ENCODE assay signal across 8 cellular contexts in genomic region chr3:123586131-123586530, GRCh38.
DNase-seq lines count a peak whose midpoint lies in the region; ATAC-seq and TF ChIP-seq lines count a peak whose summit lies in the region.

No MANE protein-coding gene starts in this region.

- H3K9me3 ChIP-seq in parathyroid adenoma (ENCODE audit: control insufficient read depth, low read length): no peaks in the 10 kb centered on the region

- ATAC-seq in GM19023 (IDR thresholded peaks at IDR 0.05; ENCODE audit: unreplicated experiment) (no peak), HG02973 (IDR thresholded peaks at IDR 0.05; ENCODE audit: unreplicated experiment) (no peak)

- DNase-seq in ACHN (peak; percentile 70), HFF-Myc (ENCODE audit: extremely low read depth, low read depth) (peak; percentile 27), NCI-H524 treated with DMSO at 0.1 percent for 48 hours (lab: John Stamatoyannopoulos, UW) (peak; percentile 85), fibroblast of pulmonary artery (ENCODE audit: low read depth) (peak; percentile 53)
- DNase-seq in activated CD8-positive, alpha-beta memory T cell treated with anti-CD3 and anti-CD28 coated beads for 48 hours (ENCODE audit: low read depth in 2 of 3, low spot score in 2 of 3): peak; percentile 11 to 17 (median 16)

- in situ Hi-C loops in ACHN (cut with HindIII; ENCODE audit: low pct_ligation_motif_present, low pct_unique_long_range_greater_than_20kb, low sequenced_read_pairs): no loop called here

- H3K4me3 ChIP-seq in HFF-Myc (replicated peaks; ENCODE audit: low read depth, low read length) (peak overlapping the region; percentile 63), fibroblast of pulmonary artery (replicated peaks; ENCODE audit: low read depth, low read length) (peak overlapping the region; percentile 96), parathyroid adenoma (ENCODE audit: low read depth, low read length) (peak overlapping the region; percentile 63)

- no peak for TF ChIP-seq CTCF in HFF-Myc (IDR thresholded peaks at IDR 0.05; ENCODE audit: low read depth, low read length, missing control alignments)
- TF ChIP-seq CTCF in fibroblast of pulmonary artery (IDR thresholded peaks at IDR 0.05; ENCODE audit: low read length, missing control alignments): no peak
- TF ChIP-seq CTCF in parathyroid adenoma (IDR thresholded peaks at IDR 0.05): no peak

- peak overlapping the region; percentile 99 for H3K27ac ChIP-seq in parathyroid adenoma

- H3K9ac ChIP-seq in parathyroid adenoma: no peak overlapping the region

- H3K36me3 ChIP-seq in parathyroid adenoma (ENCODE audit: control insufficient read depth, insufficient read depth, low read length): no peaks in the 10 kb centered on the region

- no peaks in the 10 kb centered on the region for H3K27me3 ChIP-seq in parathyroid adenoma (ENCODE audit: control insufficient read depth, insufficient read depth, low read length)

- peak overlapping the region; percentile 59 for H3K4me2 ChIP-seq in parathyroid adenoma (ENCODE audit: low read length)

- H3K4me1 ChIP-seq in parathyroid adenoma: no peaks in the 10 kb centered on the region

- H2AFZ ChIP-seq in parathyroid adenoma: peak overlapping the region; percentile 97

- peaks cover 11% of the 10 kb centered on the region for H3K79me2 ChIP-seq in parathyroid adenoma

Comparison
In these comparisons a context has a peak if more than half of its experiments do, and no peak if none do; other contexts are left out.
1. DNase-seq: peak in every context shown above with its lines; median percentile 85 in NCI-H524 treated with DMSO at 0.1 percent for 48 hours; 70 in ACHN; 53 in fibroblast of pulmonary artery; 27 in HFF-Myc; 16 in activated CD8-positive, alpha-beta memory T cell treated with anti-CD3 and anti-CD28 coated beads for 48 hours.